ENCODE assay signal across 1 cellular context in the genomic region with DNA sequence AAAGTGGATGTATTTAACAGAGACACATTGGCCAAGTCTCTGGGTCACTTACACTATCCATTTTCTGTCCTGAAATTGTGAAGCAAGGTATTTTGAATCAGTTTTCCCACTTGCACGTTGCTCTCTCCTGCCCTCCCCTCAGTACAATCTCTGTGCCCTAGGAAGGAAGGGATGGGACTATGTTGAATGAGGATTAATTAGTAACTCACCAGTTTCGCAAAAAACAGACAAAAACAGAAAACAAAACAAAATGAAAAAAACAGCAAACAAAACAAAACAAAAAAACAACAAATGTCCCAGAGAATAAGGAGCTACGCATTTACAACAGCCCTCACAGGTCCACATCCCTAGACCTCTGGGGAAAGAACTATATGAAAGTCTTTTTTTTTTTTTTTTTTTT.
TF ChIP-seq lines count a peak whose summit lies in the region.

No MANE protein-coding gene starts in this region.

TF ChIP-seq in A549, 52 proteins besides CTCF, POLR2A, EP300 and RAD21 (continued from another document):
- TF ChIP-seq, protein P1, sequence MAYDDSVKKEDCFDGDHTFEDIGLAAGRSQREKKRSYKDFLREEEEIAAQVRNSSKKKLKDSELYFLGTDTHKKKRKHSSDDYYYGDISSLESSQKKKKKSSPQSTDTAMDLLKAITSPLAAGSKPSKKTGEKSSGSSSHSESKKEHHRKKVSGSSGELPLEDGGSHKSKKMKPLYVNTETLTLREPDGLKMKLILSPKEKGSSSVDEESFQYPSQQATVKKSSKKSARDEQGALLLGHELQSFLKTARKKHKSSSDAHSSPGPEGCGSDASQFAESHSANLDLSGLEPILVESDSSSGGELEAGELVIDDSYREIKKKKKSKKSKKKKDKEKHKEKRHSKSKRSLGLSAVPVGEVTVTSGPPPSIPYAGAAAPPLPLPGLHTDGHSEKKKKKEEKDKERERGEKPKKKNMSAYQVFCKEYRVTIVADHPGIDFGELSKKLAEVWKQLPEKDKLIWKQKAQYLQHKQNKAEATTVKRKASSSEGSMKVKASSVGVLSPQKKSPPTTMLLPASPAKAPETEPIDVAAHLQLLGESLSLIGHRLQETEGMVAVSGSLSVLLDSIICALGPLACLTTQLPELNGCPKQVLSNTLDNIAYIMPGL (CRISPR knock-in tag; IDR thresholded peaks at IDR 0.05; ENCODE audit: borderline replicate concordance): no peak
- TF ChIP-seq, protein P2, sequence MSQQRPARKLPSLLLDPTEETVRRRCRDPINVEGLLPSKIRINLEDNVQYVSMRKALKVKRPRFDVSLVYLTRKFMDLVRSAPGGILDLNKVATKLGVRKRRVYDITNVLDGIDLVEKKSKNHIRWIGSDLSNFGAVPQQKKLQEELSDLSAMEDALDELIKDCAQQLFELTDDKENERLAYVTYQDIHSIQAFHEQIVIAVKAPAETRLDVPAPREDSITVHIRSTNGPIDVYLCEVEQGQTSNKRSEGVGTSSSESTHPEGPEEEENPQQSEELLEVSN (IDR thresholded peaks at IDR 0.05; ENCODE audit: borderline replicate concordance, low read depth): no peak
- TF ChIP-seq NR3C1 (IDR thresholded peaks at IDR 0.05): no peak
- no peak for TF ChIP-seq HOXB13 (CRISPR knock-in tag; IDR thresholded peaks at IDR 0.05; ENCODE audit: low read depth)
- TF ChIP-seq CHD4 (IDR thresholded peaks at IDR 0.05; ENCODE audit: borderline replicate concordance): no peak
